In the genomic region with DNA sequence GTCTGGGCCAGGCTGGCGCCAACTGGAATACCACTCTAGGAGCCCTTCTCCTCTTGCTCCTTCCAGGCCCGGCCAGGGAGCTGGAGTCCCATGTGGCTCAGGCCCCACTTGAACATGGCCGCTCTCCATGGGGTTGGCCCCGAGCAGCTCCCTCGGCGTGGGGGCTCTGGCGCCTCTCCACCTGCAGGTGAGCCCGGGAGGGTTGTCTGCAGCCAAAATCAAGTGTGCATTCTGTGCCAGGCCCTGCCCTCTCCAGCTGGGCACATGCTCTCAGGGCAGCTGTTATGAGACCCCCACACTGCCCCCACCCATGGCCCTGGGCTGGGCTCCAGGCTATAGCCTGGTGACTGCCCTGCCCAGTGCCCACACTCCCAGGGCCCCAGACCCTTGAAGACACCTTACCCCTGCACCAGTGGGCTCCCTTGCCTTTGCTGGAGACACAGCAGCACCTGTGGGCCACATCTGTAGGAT, we compare ENCODE assay signal across 23 cellular contexts.
"Had no signal": no experiment of that assay in that cellular context is flagged by ENCODE, and none has a peak within 500 bp of the region (broad histone marks: within the 10 kb centered on the region; RNA-seq: fewer than 3 reads in every experiment).

No MANE protein-coding gene starts in this region.

- H3K4me3 ChIP-seq: adrenal gland, breast epithelium, hepatocyte, mucosa of descending colon, suprapubic skin, upper lobe of left lung had no signal

- H3K36me3 Mint-ChIP-seq: naive B cell had no signal

- H3K4me2 ChIP-seq: hepatocyte had no signal

- H3K4me1 Mint-ChIP-seq: activated B cell treated with CpG ODN at 0.5 μM for 24 hours; activated T-helper 17 cell treated with anti-CD3 and anti-CD28 coated beads, Interleukin-2, amount 50 U/mL, for 72 hours; naive B cell; stimulated activated naive CD8-positive, alpha-beta T cell treated with anti-CD3 and anti-CD28 coated beads, Interleukin-15, amount 100 ng/mL, for 72 hours had no signal

- ATAC-seq: activated CD8-positive, alpha-beta T cell treated with anti-CD3 and anti-CD28 coated beads for 36 hours; activated T-helper 17 cell treated with anti-CD3 and anti-CD28 coated beads, Interleukin-2, amount 50 U/mL, for 72 hours; foreskin keratinocyte; left cardiac atrium; mucosa of descending colon; stimulated activated naive CD8-positive, alpha-beta T cell treated with anti-CD3 and anti-CD28 coated beads, Interleukin-15, amount 100 ng/mL, for 72 hours had no signal

- H3K79me2 ChIP-seq: hepatocyte had no signal

- H3K27ac ChIP-seq: adrenal gland, foreskin keratinocyte, hepatocyte, suprapubic skin, upper lobe of left lung had no signal

- H3K4me3 Mint-ChIP-seq: activated B cell treated with CpG ODN at 0.5 μM for 24 hours; activated CD8-positive, alpha-beta T cell treated with anti-CD3 and anti-CD28 coated beads for 36 hours; activated T-helper 17 cell treated with anti-CD3 and anti-CD28 coated beads, Interleukin-2, amount 50 U/mL, for 72 hours; dendritic cell treated with granulocyte-macrophage colony-stimulating factor and Interleukin-4, amounts not matched to agents 40 ng/mL and 50 ng/mL, for 4 days; naive B cell; stimulated activated naive CD8-positive, alpha-beta T cell treated with anti-CD3 and anti-CD28 coated beads, Interleukin-15, amount 100 ng/mL, for 72 hours had no signal

- H3K36me3 ChIP-seq: adrenal gland, breast epithelium, suprapubic skin, upper lobe of left lung had no signal

- H2AFZ ChIP-seq: hepatocyte had no signal

- H3K27me3 Mint-ChIP-seq: naive B cell had no signal

- H3K9me3 Mint-ChIP-seq: activated B cell treated with CpG ODN at 0.5 μM for 24 hours; activated CD8-positive, alpha-beta T cell treated with anti-CD3 and anti-CD28 coated beads for 36 hours; activated T-helper 17 cell treated with anti-CD3 and anti-CD28 coated beads, Interleukin-2, amount 50 U/mL, for 72 hours; dendritic cell treated with granulocyte-macrophage colony-stimulating factor and Interleukin-4, amounts not matched to agents 40 ng/mL and 50 ng/mL, for 4 days; naive B cell; stimulated activated naive CD8-positive, alpha-beta T cell treated with anti-CD3 and anti-CD28 coated beads, Interleukin-15, amount 100 ng/mL, for 72 hours had no signal

- H3K9ac ChIP-seq: SK-N-SH had no signal

- H3K9me3 ChIP-seq: adrenal gland, breast epithelium, mucosa of descending colon, SK-N-SH, suprapubic skin, upper lobe of left lung had no signal

- H3K27ac Mint-ChIP-seq: activated B cell treated with CpG ODN at 0.5 μM for 24 hours; activated CD8-positive, alpha-beta T cell treated with anti-CD3 and anti-CD28 coated beads for 36 hours; activated T-helper 17 cell treated with anti-CD3 and anti-CD28 coated beads, Interleukin-2, amount 50 U/mL, for 72 hours; dendritic cell treated with granulocyte-macrophage colony-stimulating factor and Interleukin-4, amounts not matched to agents 40 ng/mL and 50 ng/mL, for 4 days; naive B cell; stimulated activated naive CD8-positive, alpha-beta T cell treated with anti-CD3 and anti-CD28 coated beads, Interleukin-15, amount 100 ng/mL, for 72 hours had no signal

- H3K27me3 ChIP-seq: adrenal gland, breast epithelium, foreskin keratinocyte, hepatocyte, suprapubic skin, upper lobe of left lung had no signal

- FAIRE-seq: astrocyte had no signal

- DNase-seq: activated B cell treated with CpG ODN at 0.5 μM for 24 hours; activated CD4-positive, alpha-beta T cell treated with anti-CD3 and anti-CD28 coated beads for 48 hours; activated CD8-positive, alpha-beta T cell treated with anti-CD3 and anti-CD28 coated beads for 36 hours; activated naive CD4-positive, alpha-beta T cell treated with anti-CD3 and anti-CD28 coated beads, Interleukin-2, amount 50 U/mL, for 16 hours; activated T-cell treated with anti-CD3 and anti-CD28 coated beads, Interleukin-2, amount 50 U/mL, for 1 hour; adrenal gland; cerebellar nuclear complex; effector memory CD4-positive, alpha-beta T cell; foreskin keratinocyte; left cardiac atrium; mucosa of descending colon; naive B cell; nucleus accumbens; stimulated activated CD4-positive, alpha-beta T cell treated with anti-CD3 and anti-CD28 coated beads, Interleukin-2, amount 100 ng/mL, for 24 hours; stimulated activated naive CD8-positive, alpha-beta T cell treated with anti-CD3 and anti-CD28 coated beads, Interleukin-15, amount 100 ng/mL, for 72 hours had no signal
